In genomic region chr17:1918346-1919021, GRCh38 we compare ENCODE assay signal across 22 cellular contexts.
DNase-seq lines count a peak whose midpoint lies in the region; ATAC-seq, FAIRE-seq and TF ChIP-seq lines count a peak whose summit lies in the region.
"Had no signal": no experiment of that assay in that cellular context is flagged by ENCODE, and none has a peak within 500 bp of the region (broad histone marks: within the 10 kb centered on the region; RNA-seq: fewer than 3 reads in every experiment).

No MANE protein-coding gene starts in this region.

- H3K79me2 ChIP-seq in K562 (ENCODE audit: control insufficient read depth, insufficient read depth, low read length) = no peaks in the 10 kb centered on the region

- POLR2A ChIA-PET in HEK293T (lab: Yijun Ruan, JAX) (interaction anchor here (0.9 to 1.2 kb wide), 2 partner anchors 14 to 26 kb away, joined by 3 read pairs; no protein-coding TSS in a partner anchor), K562 (lab: Yijun Ruan, JAX) (interaction anchor here (0.6 to 0.7 kb wide), 2 partner anchors 12 to 121 kb away, joined by 3 read pairs; no protein-coding TSS in a partner anchor)
- POLR2A ChIA-PET in CD8-positive, alpha-beta T cell (lab: Charles Lee) = no interaction called here

- BruUV-seq in K562 (replicated peaks; lab: Mats Ljungman, UMichigan) = no TSS peak

- TF ChIP-seq POLR2A in K562 (conservative IDR thresholded peaks at IDR 0.05) = no peak

- intact Hi-C loops in K562 (cut with micrococcal nuclease) = no loop called here
- intact Hi-C loops in CD8-positive, alpha-beta T cell (cut with DNase I, micrococcal nuclease) = loop anchor here in 1 of 2 experiments (5.0 kb wide), 1 partner anchor 486 kb away; no protein-coding TSS in a partner anchor

- no peaks in the 10 kb centered on the region for H3K36me3 ChIP-seq in K562 (ENCODE audit: control insufficient read depth, insufficient read depth, low read length)
- H3K36me3 ChIP-seq in CD8-positive, alpha-beta T cell (ENCODE audit: insufficient read depth, low read length) = no peaks in the 10 kb centered on the region
- H3K36me3 ChIP-seq: BE2C, HAP-1 had no signal

- TF ChIP-seq RAD21 in K562 (CRISPR knock-in tag; conservative IDR thresholded peaks at IDR 0.05 in 1 of 2, IDR thresholded peaks at IDR 0.05 in 1 of 2) = no peak

- DNase-seq in HEK293T (ENCODE audit: extremely low spot score) (no peak), K562 (ENCODE audit: extremely low read depth in 1 of 4, low spot score in 3 of 4) (no peak), nephron progenitor cell (no peak), retina (peak; percentile 55), globus pallidus (ENCODE audit: low spot score) (no peak)
- no peak for DNase-seq in CD8-positive, alpha-beta T cell
- no peak for DNase-seq in stimulated activated naive B cell treated with anti-CD40 and anti-IgM and Interleukin-4, amounts not matched to agents 10 μg/mL and 1 μg/mL and 100 μg/mL, for 72 hours
- DNase-seq: BE2C; CD4-positive, alpha-beta memory T cell; COR-L47; DMS153; DMS79 treated with DMSO at 0.1 percent for 48 hours; EL; GDM1; KBM-7 had no signal

- no peaks in the 10 kb centered on the region for H3K36me3 Mint-ChIP-seq in nephron progenitor cell (ENCODE audit: low read depth)
- no peaks in the 10 kb centered on the region for H3K36me3 Mint-ChIP-seq in CD8-positive, alpha-beta T cell
- H3K36me3 Mint-ChIP-seq in stimulated activated naive B cell treated with anti-CD40 and anti-IgM and Interleukin-4, amounts not matched to agents 10 μg/mL and 1 μg/mL and 100 μg/mL, for 72 hours = no peaks in the 10 kb centered on the region
- H3K36me3 Mint-ChIP-seq: CD4-positive, alpha-beta memory T cell had no signal

- peaks cover 36% of the 10 kb centered on the region for H3K27me3 Mint-ChIP-seq in nephron progenitor cell (ENCODE audit: low read depth, poor library complexity)
- H3K27me3 Mint-ChIP-seq in CD8-positive, alpha-beta T cell (ENCODE audit: low read depth) = peaks cover 3% of the 10 kb centered on the region
- peaks cover 6 to 25% of the 10 kb centered on the region in 2 donors for H3K27me3 Mint-ChIP-seq in stimulated activated naive B cell treated with anti-CD40 and anti-IgM and Interleukin-4, amounts not matched to agents 10 μg/mL and 1 μg/mL and 100 μg/mL, for 72 hours

- CTCF ChIA-PET in HEK293T (lab: Yijun Ruan, JAX) = interaction anchor here (0.6 kb wide), 1 partner anchor 53 kb away, joined by 3 read pairs; no protein-coding TSS in a partner anchor
- CTCF ChIA-PET in K562 (lab: Yijun Ruan, JAX; ENCODE audit: low intra/inter-chr PET ratio) = no interaction called here
- CTCF ChIA-PET in CD8-positive, alpha-beta T cell (lab: Charles Lee) = no interaction called here

- H3K27ac ChIP-seq in K562 (ENCODE audit: extremely low read depth, low read depth, low read length) = no peak overlapping the region
- no peak overlapping the region for H3K27ac ChIP-seq in CD8-positive, alpha-beta T cell (ENCODE audit: low read depth, low read length)
- H3K27ac ChIP-seq: A549, C4-2B, HL-60 had no signal

- WGBS in K562 (ENCODE audit: insufficient coverage, low coverage, missing lambda C conversion rate) = 16% methylated on average over 22 of the region's 28 CpGs

- H4K20me1 ChIP-seq in K562 (replicated peaks; ENCODE audit: control insufficient read depth, insufficient read depth, low read length) = no peaks in the 10 kb centered on the region

- H3K9me3 ChIP-seq in K562 (replicated peaks; ENCODE audit: control insufficient read depth, insufficient read depth, low read depth, low read length) = no peaks in the 10 kb centered on the region
- no peaks in the 10 kb centered on the region for H3K9me3 ChIP-seq in CD8-positive, alpha-beta T cell (ENCODE audit: low read length)
- H3K9me3 ChIP-seq: A549, BE2C, HAP-1 had no signal

- no peaks in the 10 kb centered on the region for H3K9me1 ChIP-seq in K562 (ENCODE audit: control insufficient read depth, insufficient read depth, low read length)

- H3K27ac Mint-ChIP-seq in nephron progenitor cell = peak overlapping the region; percentile 66
- no peak overlapping the region for H3K27ac Mint-ChIP-seq in CD8-positive, alpha-beta T cell
- no peak overlapping the region for H3K27ac Mint-ChIP-seq in stimulated activated naive B cell treated with anti-CD40 and anti-IgM and Interleukin-4, amounts not matched to agents 10 μg/mL and 1 μg/mL and 100 μg/mL, for 72 hours
- H3K27ac Mint-ChIP-seq: CD4-positive, alpha-beta memory T cell had no signal

- H3K9ac ChIP-seq in K562 (ENCODE audit: insufficient read depth in 1 of 2, low read depth in 2 of 2, low read length in 2 of 2) = no peak overlapping the region

- no peak for FAIRE-seq in K562 (lab: Jason Lieb, UNC)
- FAIRE-seq: A549, D721Med, GM19239, H1 had no signal

- peaks cover 28 to 52% of the 10 kb centered on the region in 2 experiments for H3K27me3 ChIP-seq in K562 (ENCODE audit: control insufficient read depth in 2 of 2, insufficient read depth in 2 of 2, low read length in 2 of 2)
- H3K27me3 ChIP-seq in CD8-positive, alpha-beta T cell (ENCODE audit: insufficient read depth, low read length) = no peaks in the 10 kb centered on the region
- H3K27me3 ChIP-seq: BE2C had no signal

- H3K4me2 ChIP-seq in K562 (ENCODE audit: insufficient read depth, low read length) = no peak overlapping the region
- H3K4me2 ChIP-seq: A549 had no signal

- H3K4me1 ChIP-seq in K562 (replicated peaks in 1 of 2; ENCODE audit: control insufficient read depth in 2 of 2, insufficient read depth in 2 of 2, low read length in 2 of 2) = peaks cover 0 to 11% of the 10 kb centered on the region in 2 experiments; a peak in 2 of 5 replicates
- H3K4me1 ChIP-seq in CD8-positive, alpha-beta T cell (ENCODE audit: insufficient read depth, low read length) = no peaks in the 10 kb centered on the region
- H3K4me1 ChIP-seq: A549, BE2C, HAP-1 had no signal

- H3K9me3 Mint-ChIP-seq in nephron progenitor cell = no peaks in the 10 kb centered on the region
- H3K9me3 Mint-ChIP-seq in CD8-positive, alpha-beta T cell = no peaks in the 10 kb centered on the region
- no peaks in the 10 kb centered on the region for H3K9me3 Mint-ChIP-seq in stimulated activated naive B cell treated with anti-CD40 and anti-IgM and Interleukin-4, amounts not matched to agents 10 μg/mL and 1 μg/mL and 100 μg/mL, for 72 hours
- H3K9me3 Mint-ChIP-seq: CD4-positive, alpha-beta memory T cell had no signal

- no peak overlapping the region for H2AFZ ChIP-seq in K562 (ENCODE audit: low read depth, low read length)

- TF ChIP-seq CTCF in K562 (IDR thresholded peaks at IDR 0.05 in 2 of 3, conservative IDR thresholded peaks at IDR 0.05 in 1 of 3; ENCODE audit: insufficient read depth in 2 of 3, low read depth in 1 of 3, low read length in 3 of 3) (no peak), nephron progenitor cell (IDR thresholded peaks at IDR 0.05) (no peak)
- no peak for TF ChIP-seq CTCF in CD8-positive, alpha-beta T cell (IDR thresholded peaks at IDR 0.05)

- H3K4me1 Mint-ChIP-seq in nephron progenitor cell = peaks cover 55% of the 10 kb centered on the region
- H3K4me1 Mint-ChIP-seq in CD8-positive, alpha-beta T cell (ENCODE audit: low read depth) = no peaks in the 10 kb centered on the region
- peaks cover 4 to 9% of the 10 kb centered on the region in 2 donors for H3K4me1 Mint-ChIP-seq in stimulated activated naive B cell treated with anti-CD40 and anti-IgM and Interleukin-4, amounts not matched to agents 10 μg/mL and 1 μg/mL and 100 μg/mL, for 72 hours
- H3K4me1 Mint-ChIP-seq: CD4-positive, alpha-beta memory T cell had no signal

- in situ Hi-C loops in K562 (cut with MboI) = loop anchor here (25.0 kb wide), 1 partner anchor 319 kb away; no protein-coding TSS in a partner anchor

- TF ChIP-seq EP300 in K562 (IDR thresholded peaks at IDR 0.05; ENCODE audit: low read length) = no peak

- no peak for ATAC-seq in K562
- ATAC-seq in CD8-positive, alpha-beta T cell = no peak
- ATAC-seq in stimulated activated naive B cell treated with anti-CD40 and anti-IgM and Interleukin-4, amounts not matched to agents 10 μg/mL and 1 μg/mL and 100 μg/mL, for 72 hours (replicated peaks) = no peak
- ATAC-seq: A549 had no signal

- H3K4me3 ChIP-seq in K562 = no peak overlapping the region
- no peak overlapping the region for H3K4me3 ChIP-seq in CD8-positive, alpha-beta T cell (ENCODE audit: low read depth, low read length)
- H3K4me3 ChIP-seq: A549, HAP-1 had no signal

- H3K4me3 Mint-ChIP-seq in nephron progenitor cell = no peak overlapping the region
- no peak overlapping the region for H3K4me3 Mint-ChIP-seq in CD8-positive, alpha-beta T cell
- H3K4me3 Mint-ChIP-seq in stimulated activated naive B cell treated with anti-CD40 and anti-IgM and Interleukin-4, amounts not matched to agents 10 μg/mL and 1 μg/mL and 100 μg/mL, for 72 hours = no peak overlapping the region
- H3K4me3 Mint-ChIP-seq: CD4-positive, alpha-beta memory T cell had no signal

TF ChIP-seq in HEK293T, 16 proteins besides CTCF, POLR2A, EP300 and RAD21:
- no peak for TF ChIP-seq SP1 (IDR thresholded peaks at IDR 0.05)
- TF ChIP-seq PKNOX1 (IDR thresholded peaks at IDR 0.05) = peak; percentile 87

TF ChIP-seq in K562, 482 proteins besides CTCF, POLR2A, EP300 and RAD21:
- TF ChIP-seq PKNOX1 (IDR thresholded peaks at IDR 0.05) (peak; percentile 69), ZNF384 (IDR thresholded peaks at IDR 0.05; ENCODE audit: low read depth, low read length) (no peak)
